ENCODE assay signal across 1 cellular context in genomic region chr13:112792511-112792910, GRCh38.
TF ChIP-seq lines count a peak whose summit lies in the region.

No MANE protein-coding gene starts in this region.

TF ChIP-seq in GM23338, 12 proteins besides CTCF, POLR2A, EP300 and RAD21 (continued from another document):
- TF ChIP-seq, protein P1, sequence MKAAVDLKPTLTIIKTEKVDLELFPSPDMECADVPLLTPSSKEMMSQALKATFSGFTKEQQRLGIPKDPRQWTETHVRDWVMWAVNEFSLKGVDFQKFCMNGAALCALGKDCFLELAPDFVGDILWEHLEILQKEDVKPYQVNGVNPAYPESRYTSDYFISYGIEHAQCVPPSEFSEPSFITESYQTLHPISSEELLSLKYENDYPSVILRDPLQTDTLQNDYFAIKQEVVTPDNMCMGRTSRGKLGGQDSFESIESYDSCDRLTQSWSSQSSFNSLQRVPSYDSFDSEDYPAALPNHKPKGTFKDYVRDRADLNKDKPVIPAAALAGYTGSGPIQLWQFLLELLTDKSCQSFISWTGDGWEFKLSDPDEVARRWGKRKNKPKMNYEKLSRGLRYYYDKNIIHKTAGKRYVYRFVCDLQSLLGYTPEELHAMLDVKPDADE (IDR thresholded peaks at IDR 0.05) = no peak
- TF ChIP-seq, protein P2, sequence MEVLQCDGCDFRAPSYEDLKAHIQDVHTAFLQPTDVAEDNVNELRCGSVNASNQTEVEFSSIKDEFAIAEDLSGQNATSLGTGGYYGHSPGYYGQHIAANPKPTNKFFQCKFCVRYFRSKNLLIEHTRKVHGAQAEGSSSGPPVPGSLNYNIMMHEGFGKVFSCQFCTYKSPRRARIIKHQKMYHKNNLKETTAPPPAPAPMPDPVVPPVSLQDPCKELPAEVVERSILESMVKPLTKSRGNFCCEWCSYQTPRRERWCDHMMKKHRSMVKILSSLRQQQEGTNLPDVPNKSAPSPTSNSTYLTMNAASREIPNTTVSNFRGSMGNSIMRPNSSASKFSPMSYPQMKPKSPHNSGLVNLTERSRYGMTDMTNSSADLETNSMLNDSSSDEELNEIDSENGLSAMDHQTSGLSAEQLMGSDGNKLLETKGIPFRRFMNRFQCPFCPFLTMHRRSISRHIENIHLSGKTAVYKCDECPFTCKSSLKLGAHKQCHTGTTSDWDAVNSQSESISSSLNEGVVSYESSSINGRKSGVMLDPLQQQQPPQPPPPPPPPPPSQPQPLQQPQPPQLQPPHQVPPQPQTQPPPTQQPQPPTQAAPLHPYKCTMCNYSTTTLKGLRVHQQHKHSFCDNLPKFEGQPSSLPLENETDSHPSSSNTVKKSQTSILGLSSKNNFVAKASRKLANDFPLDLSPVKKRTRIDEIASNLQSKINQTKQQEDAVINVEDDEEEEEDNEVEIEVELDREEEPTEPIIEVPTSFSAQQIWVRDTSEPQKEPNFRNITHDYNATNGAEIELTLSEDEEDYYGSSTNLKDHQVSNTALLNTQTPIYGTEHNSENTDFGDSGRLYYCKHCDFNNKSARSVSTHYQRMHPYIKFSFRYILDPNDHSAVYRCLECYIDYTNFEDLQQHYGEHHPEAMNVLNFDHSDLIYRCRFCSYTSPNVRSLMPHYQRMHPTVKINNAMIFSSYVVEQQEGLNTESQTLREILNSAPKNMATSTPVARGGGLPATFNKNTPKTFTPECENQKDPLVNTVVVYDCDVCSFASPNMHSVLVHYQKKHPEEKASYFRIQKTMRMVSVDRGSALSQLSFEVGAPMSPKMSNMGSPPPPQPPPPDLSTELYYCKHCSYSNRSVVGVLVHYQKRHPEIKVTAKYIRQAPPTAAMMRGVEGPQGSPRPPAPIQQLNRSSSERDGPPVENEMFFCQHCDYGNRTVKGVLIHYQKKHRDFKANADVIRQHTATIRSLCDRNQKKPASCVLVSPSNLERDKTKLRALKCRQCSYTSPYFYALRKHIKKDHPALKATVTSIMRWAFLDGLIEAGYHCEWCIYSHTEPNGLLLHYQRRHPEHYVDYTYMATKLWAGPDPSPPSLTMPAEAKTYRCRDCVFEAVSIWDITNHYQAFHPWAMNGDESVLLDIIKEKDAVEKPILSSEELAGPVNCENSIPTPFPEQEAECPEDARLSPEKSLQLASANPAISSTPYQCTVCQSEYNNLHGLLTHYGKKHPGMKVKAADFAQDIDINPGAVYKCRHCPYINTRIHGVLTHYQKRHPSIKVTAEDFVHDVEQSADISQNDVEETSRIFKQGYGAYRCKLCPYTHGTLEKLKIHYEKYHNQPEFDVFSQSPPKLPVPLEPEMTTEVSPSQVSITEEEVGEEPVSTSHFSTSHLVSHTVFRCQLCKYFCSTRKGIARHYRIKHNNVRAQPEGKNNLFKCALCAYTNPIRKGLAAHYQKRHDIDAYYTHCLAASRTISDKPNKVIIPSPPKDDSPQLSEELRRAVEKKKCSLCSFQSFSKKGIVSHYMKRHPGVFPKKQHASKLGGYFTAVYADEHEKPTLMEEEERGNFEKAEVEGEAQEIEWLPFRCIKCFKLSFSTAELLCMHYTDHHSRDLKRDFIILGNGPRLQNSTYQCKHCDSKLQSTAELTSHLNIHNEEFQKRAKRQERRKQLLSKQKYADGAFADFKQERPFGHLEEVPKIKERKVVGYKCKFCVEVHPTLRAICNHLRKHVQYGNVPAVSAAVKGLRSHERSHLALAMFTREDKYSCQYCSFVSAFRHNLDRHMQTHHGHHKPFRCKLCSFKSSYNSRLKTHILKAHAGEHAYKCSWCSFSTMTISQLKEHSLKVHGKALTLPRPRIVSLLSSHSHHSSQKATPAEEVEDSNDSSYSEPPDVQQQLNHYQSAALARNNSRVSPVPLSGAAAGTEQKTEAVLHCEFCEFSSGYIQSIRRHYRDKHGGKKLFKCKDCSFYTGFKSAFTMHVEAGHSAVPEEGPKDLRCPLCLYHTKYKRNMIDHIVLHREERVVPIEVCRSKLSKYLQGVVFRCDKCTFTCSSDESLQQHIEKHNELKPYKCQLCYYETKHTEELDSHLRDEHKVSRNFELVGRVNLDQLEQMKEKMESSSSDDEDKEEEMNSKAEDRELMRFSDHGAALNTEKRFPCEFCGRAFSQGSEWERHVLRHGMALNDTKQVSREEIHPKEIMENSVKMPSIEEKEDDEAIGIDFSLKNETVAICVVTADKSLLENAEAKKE (CRISPR knock-in tag; IDR thresholded peaks at IDR 0.05) = no peak
- TF ChIP-seq ZNF114 (CRISPR knock-in tag; IDR thresholded peaks at IDR 0.05) = no peak
TF ChIP-seq in GM23338: peak in this region for 0.
